In the genomic region with DNA sequence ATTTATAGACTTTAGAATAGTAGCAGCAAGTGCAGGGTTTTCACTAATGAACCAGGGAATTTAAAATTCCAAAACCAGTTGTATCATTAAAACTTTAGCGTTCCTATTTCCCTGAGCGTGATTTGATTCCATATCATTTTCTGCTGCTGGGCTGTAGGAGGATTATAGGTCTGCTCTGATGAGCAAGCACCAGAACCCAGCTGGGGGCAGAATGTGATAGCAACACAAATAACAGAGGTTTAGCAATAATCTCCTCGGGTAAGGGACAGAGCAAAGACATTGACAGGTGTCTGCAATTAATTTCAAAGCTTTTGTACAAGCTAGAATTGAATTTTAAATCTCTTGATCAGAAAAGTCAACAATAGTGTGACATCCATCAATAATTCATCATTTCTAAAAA, we compare ENCODE assay signal across 18 cellular contexts.
DNase-seq lines count a peak whose midpoint lies in the region; ATAC-seq and TF ChIP-seq lines count a peak whose summit lies in the region.
"Had no signal": no experiment of that assay in that cellular context is flagged by ENCODE, and none has a peak within 500 bp of the region (broad histone marks: within the 10 kb centered on the region; RNA-seq: fewer than 3 reads in every experiment).

No MANE protein-coding gene starts in this region.

- H3K4me1 ChIP-seq in endodermal cell (ENCODE audit: control insufficient read depth, insufficient read depth, low read length) (peaks cover 4% of the 10 kb centered on the region), H9 (ENCODE audit: insufficient read depth, low read length) (no peaks in the 10 kb centered on the region)
- H3K4me1 ChIP-seq: BE2C, Caco-2 had no signal

- TF ChIP-seq CTCF in endodermal cell (conservative IDR thresholded peaks at IDR 0.05) (no peak), H9 (conservative IDR thresholded peaks at IDR 0.05) (no peak)

- no peaks in the 10 kb centered on the region for H3K79me1 ChIP-seq in H9 (ENCODE audit: insufficient read depth, low read depth, low read length, poor library complexity, severe bottlenecking)

- no peak overlapping the region for H2BK12ac ChIP-seq in H9 (ENCODE audit: insufficient read length, low read depth, low read length)

- H3K27me3 ChIP-seq in endodermal cell (ENCODE audit: control insufficient read depth, insufficient read depth, low read length, poor library complexity, severe bottlenecking) (no peaks in the 10 kb centered on the region), H9 (ENCODE audit: insufficient read depth, low read length) (no peaks in the 10 kb centered on the region)
- H3K27me3 ChIP-seq: BE2C had no signal

- no peak overlapping the region for H2AK5ac ChIP-seq in H9 (ENCODE audit: insufficient read length, low read length)

- no peak overlapping the region for H4K8ac ChIP-seq in H9 (replicated peaks; ENCODE audit: insufficient read length, low read depth, low read length)

- no peak overlapping the region for H2AFZ ChIP-seq in H9 (ENCODE audit: low read length)

- no peak overlapping the region for H3K4me3 ChIP-seq in endodermal cell (ENCODE audit: low read length)
- H3K4me3 ChIP-seq: GM12878, HAP-1 had no signal

- H3K27ac ChIP-seq in endodermal cell (ENCODE audit: low read depth, low read length) (no peak overlapping the region), H9 (ENCODE audit: insufficient read length, low read depth, low read length) (no peak overlapping the region)
- H3K27ac ChIP-seq: HL-60 had no signal

- H3K56ac ChIP-seq in H9 (ENCODE audit: insufficient read length, low read depth, low read length) = no peak overlapping the region

- no peak overlapping the region for H2BK15ac ChIP-seq in H9 (ENCODE audit: low read depth, low read length)

- H3K23me2 ChIP-seq in H9 (ENCODE audit: insufficient read length, low read depth, low read length, poor library complexity, severe bottlenecking) = no peaks in the 10 kb centered on the region

- no peak overlapping the region for H3K18ac ChIP-seq in H9 (ENCODE audit: insufficient read length, low read depth, low read length)

- H2BK20ac ChIP-seq in H9 (ENCODE audit: low read depth, low read length, poor library complexity, severe bottlenecking) = no peak overlapping the region

- H4K5ac ChIP-seq in H9 (ENCODE audit: insufficient read length, low read depth, low read length) = no peak overlapping the region

- no peak overlapping the region for H3K9ac ChIP-seq in endodermal cell (ENCODE audit: extremely low read depth, low read length, poor library complexity, severe bottlenecking)
- no peak overlapping the region for H3K9ac ChIP-seq in H9 (ENCODE audit: extremely low read depth, insufficient read length, low read length)

- H3K36me3 ChIP-seq in endodermal cell (ENCODE audit: control insufficient read depth, insufficient read depth, low read length) = no peaks in the 10 kb centered on the region
- H3K36me3 ChIP-seq: BE2C, HAP-1 had no signal

- H4K91ac ChIP-seq in H9 (ENCODE audit: insufficient read length, low read depth, low read length) = no peak overlapping the region

- no peak overlapping the region for H2BK5ac ChIP-seq in H9 (ENCODE audit: insufficient read length, low read length)

- H3K4me3 Mint-ChIP-seq in endodermal cell (no peak overlapping the region), H9 (no peak overlapping the region)
- H3K4me3 Mint-ChIP-seq in effector memory CD8-positive, alpha-beta T cell = no peak overlapping the region
- H3K4me3 Mint-ChIP-seq: CD4-positive, CD25-positive, alpha-beta regulatory T cell; CD8-positive, alpha-beta memory T cell had no signal

- H3K36me3 Mint-ChIP-seq in endodermal cell (ENCODE audit: low read depth) (no peaks in the 10 kb centered on the region), H9 (ENCODE audit: insufficient read depth in 1 of 3, low read depth in 3 of 3) (no peaks in the 10 kb centered on the region)
- no peaks in the 10 kb centered on the region for H3K36me3 Mint-ChIP-seq in effector memory CD8-positive, alpha-beta T cell (ENCODE audit: insufficient read depth)
- H3K36me3 Mint-ChIP-seq: CD4-positive, CD25-positive, alpha-beta regulatory T cell; CD8-positive, alpha-beta memory T cell had no signal

- no peaks in the 10 kb centered on the region for H3K79me2 ChIP-seq in H9 (ENCODE audit: insufficient read depth, low read length)

- H3T11ph ChIP-seq in H9 (ENCODE audit: low read length) = no peak overlapping the region

- no peaks in the 10 kb centered on the region for H4K20me1 ChIP-seq in H9 (ENCODE audit: control insufficient read depth, insufficient read depth, insufficient read length)

- H3K9me3 Mint-ChIP-seq in endodermal cell (no peaks in the 10 kb centered on the region), H9 (peaks cover 0 to 2% of the 10 kb centered on the region in 2 experiments; a peak in 1 of 5 replicates)
- H3K9me3 Mint-ChIP-seq in effector memory CD8-positive, alpha-beta T cell = peaks cover 0 to 2% of the 10 kb centered on the region in 2 donors

- no peak overlapping the region for H3K23ac ChIP-seq in H9 (ENCODE audit: insufficient read length, low read depth, low read length)

- H3K14ac ChIP-seq in H9 (ENCODE audit: insufficient read depth, low read length) = no peak overlapping the region

- DNase-seq in COR-L47 (lab: John Stamatoyannopoulos, UW) = peak; percentile 10
- peak in 2 of 3 experiments; percentile 42 to 83 for DNase-seq in NCI-H1417 (lab: John Stamatoyannopoulos, UW)
- peak; percentile 17 for DNase-seq in NCI-H69 (lab: John Stamatoyannopoulos, UW)
- peak; percentile 46 for DNase-seq in endodermal cell
- no peak for DNase-seq in effector memory CD8-positive, alpha-beta T cell
- no peak for DNase-seq in NCI-H2029 treated with DMSO at 0.1 percent for 48 hours (lab: John Stamatoyannopoulos, UW)
- no peak for DNase-seq in H9
- DNase-seq: ACHN; BE2C; C1 segment of cervical spinal cord; Caco-2; CD4-positive, CD25-positive, alpha-beta regulatory T cell; CD8-positive, alpha-beta memory T cell; DND-41; EL had no signal

- H3K4me1 Mint-ChIP-seq in endodermal cell (peaks cover 14% of the 10 kb centered on the region), H9 (0 out of 4 replicates have a peak, but pooled peaks cover 0 to 2% of the 10 kb centered on the region in 2 experiments)
- no peaks in the 10 kb centered on the region for H3K4me1 Mint-ChIP-seq in effector memory CD8-positive, alpha-beta T cell (ENCODE audit: low read depth in 2 of 2)
- H3K4me1 Mint-ChIP-seq: CD4-positive, CD25-positive, alpha-beta regulatory T cell had no signal

- no peak overlapping the region for H3K4ac ChIP-seq in H9 (ENCODE audit: low read depth, low read length)

- no peak for ATAC-seq in effector memory CD8-positive, alpha-beta T cell (replicated peaks)
- ATAC-seq: GM12878 had no signal

- H3K27me3 Mint-ChIP-seq in endodermal cell (ENCODE audit: insufficient read depth) (no peaks in the 10 kb centered on the region), H9 (ENCODE audit: low read depth) (no peaks in the 10 kb centered on the region)
- H3K27me3 Mint-ChIP-seq in effector memory CD8-positive, alpha-beta T cell = peaks cover 28 to 30% of the 10 kb centered on the region in 2 donors

- H3K27ac Mint-ChIP-seq in endodermal cell (no peak overlapping the region), H9 (no peak overlapping the region; a peak in 1 of 7 replicates)
- no peak overlapping the region for H3K27ac Mint-ChIP-seq in effector memory CD8-positive, alpha-beta T cell
- H3K27ac Mint-ChIP-seq: CD4-positive, CD25-positive, alpha-beta regulatory T cell; CD8-positive, alpha-beta memory T cell had no signal

- H3K9me3 ChIP-seq in endodermal cell (ENCODE audit: control insufficient read depth, low read length) (no peaks in the 10 kb centered on the region), H9 (ENCODE audit: control insufficient read depth, low read depth, low read length) (no peaks in the 10 kb centered on the region)
- H3K9me3 ChIP-seq: BE2C, Caco-2, HAP-1 had no signal

- no peak overlapping the region for H3K4me2 ChIP-seq in H9 (ENCODE audit: insufficient read depth, insufficient read length, low read length)

- WGBS in endodermal cell (ENCODE audit: insufficient coverage in 1 of 2, insufficient read length in 1 of 2), 2 experiments = 74 to 80% methylated on average over 2 to 3 of the region's 3 CpGs
- WGBS in H9 (ENCODE audit: extremely low coverage, insufficient read length, low lambda C conversion rate) = no CpG with 5 or more reads among the region's 3 CpGs

- no peak overlapping the region for H2BK120ac ChIP-seq in H9 (ENCODE audit: low read depth, low read length, poor library complexity, severe bottlenecking)

Comparison
In these comparisons a context has a peak if more than half of its experiments do, and no peak if none do; other contexts are left out.
1. DNase-seq: peak in COR-L47 (single experiment), NCI-H1417 (2 of 3), NCI-H69 (single experiment) and endodermal cell (single experiment); none in effector memory CD8-positive, alpha-beta T cell (0 of 3), NCI-H2029 treated with DMSO at 0.1 percent for 48 hours (single experiment) and H9 (single experiment).